Comparison of ENCODE assay signal across 8 cellular contexts in the genomic region with DNA sequence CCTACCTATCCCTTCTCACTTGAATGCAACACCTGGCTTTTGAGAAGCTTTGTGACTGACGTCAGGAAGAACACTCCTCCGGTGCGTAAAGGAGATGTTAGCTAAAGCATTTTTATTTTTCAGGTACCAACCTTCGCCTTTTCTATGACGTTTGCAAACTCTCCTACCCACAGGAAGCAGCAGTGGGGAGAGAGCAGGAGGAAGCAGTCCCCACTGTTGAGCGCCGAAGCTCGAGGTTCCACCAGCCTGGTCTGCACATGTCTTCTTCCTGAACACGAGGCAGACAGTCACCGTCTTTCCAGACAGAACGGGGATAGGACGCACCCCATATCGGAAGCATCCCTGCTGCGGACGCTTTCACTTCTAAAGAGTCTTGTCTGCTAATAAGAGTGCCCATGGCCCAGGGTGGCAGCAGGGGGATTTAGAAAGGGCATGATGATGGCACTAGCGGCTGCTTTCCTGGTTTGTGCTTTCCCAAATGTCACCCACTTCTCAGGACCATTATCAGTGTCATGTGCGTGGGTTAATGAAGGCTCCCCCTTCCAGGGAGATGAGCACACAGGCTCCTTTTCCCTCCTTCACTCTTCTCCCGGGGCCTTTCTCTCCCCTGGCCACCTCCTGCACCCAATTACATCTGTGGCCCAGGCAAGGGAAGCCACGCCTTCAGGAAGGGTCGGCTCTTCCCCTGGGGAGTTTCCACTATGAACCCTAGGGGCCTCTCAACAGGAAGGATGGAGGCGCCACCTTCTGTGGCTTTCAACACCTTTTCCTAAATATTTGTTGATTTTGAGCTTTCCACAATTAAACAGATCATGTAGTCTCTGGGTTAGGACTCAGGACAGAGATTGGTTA.
DNase-seq lines count a peak whose midpoint lies in the region; ATAC-seq and TF ChIP-seq lines count a peak whose summit lies in the region.
"Not testable (repeated sequence)": the region's sequence is repeated elsewhere in the genome, so short reads cannot be mapped to it uniquely, and the experiment has no call there.

No MANE protein-coding gene starts in this region.

- not testable (repeated sequence) for H3K4me3 ChIP-seq in BLaER1 treated with 17β-estradiol and CSF1 and Interleukin-3, amounts not matched to agents 10 nM and 100 nM; gastroesophageal sphincter; rectal smooth muscle tissue (ENCODE audit: low read length)

- H3K4me1 Mint-ChIP-seq in T-helper 1 cell treated with Interleukin-12 subunit alpha and Interleukin-12 subunit beta and Interleukin-4 antibody, amounts not matched to agents 30 μg/mL and 1 μg/mL, for 36 hours (ENCODE audit: low read depth): peaks cover 34% of the 10 kb centered on the region
- H3K4me1 Mint-ChIP-seq in activated T-cell treated with anti-CD3 and anti-CD28 coated beads, Interleukin-2, amount 50 U/mL, for 72 hours (ENCODE audit: low read depth): peaks cover 71% of the 10 kb centered on the region
- peaks cover 38% of the 10 kb centered on the region for H3K4me1 Mint-ChIP-seq in activated naive CD8-positive, alpha-beta T cell treated with anti-CD3 and anti-CD28 coated beads, Interleukin-2, amount 10 ng/mL, durations not matched to agents 7 days and 5 days

- TF ChIP-seq EP300 in gastroesophageal sphincter (IDR thresholded peaks at IDR 0.05): not testable (repeated sequence)

- not testable (repeated sequence) for H3K9ac ChIP-seq in BLaER1 treated with 17β-estradiol and CSF1 and Interleukin-3, amounts not matched to agents 10 nM and 100 nM; rectal smooth muscle tissue (ENCODE audit: low read length)

- not testable (repeated sequence) for H3K27me3 Mint-ChIP-seq in T-helper 1 cell treated with Interleukin-12 subunit alpha and Interleukin-12 subunit beta and Interleukin-4 antibody, amounts not matched to agents 30 μg/mL and 1 μg/mL, for 36 hours (ENCODE audit: low read depth); activated T-cell treated with anti-CD3 and anti-CD28 coated beads, Interleukin-2, amount 50 U/mL, for 72 hours (ENCODE audit: low read depth); activated naive CD8-positive, alpha-beta T cell treated with anti-CD3 and anti-CD28 coated beads, Interleukin-2, amount 10 ng/mL, durations not matched to agents 7 days and 5 days

- peak; percentile 21 for ATAC-seq in GM18868 (IDR thresholded peaks at IDR 0.05; ENCODE audit: unreplicated experiment)
- ATAC-seq in activated T-cell treated with anti-CD3 and anti-CD28 coated beads, Interleukin-2, amount 50 U/mL, for 72 hours (replicated peaks in 1 of 2); gastroesophageal sphincter: not testable (repeated sequence)
- ATAC-seq in activated naive CD8-positive, alpha-beta T cell treated with anti-CD3 and anti-CD28 coated beads, Interleukin-2, amount 10 ng/mL, durations not matched to agents 7 days and 5 days (ENCODE audit: low read depth): peak; percentile 31

- H3K27me3 ChIP-seq in BLaER1 treated with 17β-estradiol and CSF1 and Interleukin-3, amounts not matched to agents 10 nM and 100 nM; gastroesophageal sphincter; rectal smooth muscle tissue (ENCODE audit: control insufficient read depth, insufficient read depth, low read length): not testable (repeated sequence)

- not testable (repeated sequence) for H3K27ac ChIP-seq in BLaER1 treated with 17β-estradiol and CSF1 and Interleukin-3, amounts not matched to agents 10 nM and 100 nM
- H3K27ac ChIP-seq in gastroesophageal sphincter: peak overlapping the region in 3 of 4 donors; percentile 58 to 74 (median 59)
- peak overlapping the region; percentile 83 for H3K27ac ChIP-seq in rectal smooth muscle tissue (ENCODE audit: low read depth, low read length)

- 60 to 61% methylated on average over 5 to 7 of the region's 21 CpGs for WGBS in gastroesophageal sphincter (ENCODE audit: low coverage in 1 of 2), 2 donors

- not testable (repeated sequence) for H3K9me3 ChIP-seq in BLaER1 treated with 17β-estradiol and CSF1 and Interleukin-3, amounts not matched to agents 10 nM and 100 nM (replicated peaks in 1 of 11); gastroesophageal sphincter

- not testable (repeated sequence) for TF ChIP-seq POLR2A in gastroesophageal sphincter (IDR thresholded peaks at IDR 0.05)

- not testable (repeated sequence) for H4K20me1 ChIP-seq in BLaER1 treated with 17β-estradiol and CSF1 and Interleukin-3, amounts not matched to agents 10 nM and 100 nM

- DNase-seq in activated T-cell treated with anti-CD3 and anti-CD28 coated beads, Interleukin-2, amount 50 U/mL, for 72 hours: peak in 1 of 2 donors; percentile 20
- not testable (repeated sequence) for DNase-seq in activated naive CD8-positive, alpha-beta T cell treated with anti-CD3 and anti-CD28 coated beads, Interleukin-2, amount 10 ng/mL, durations not matched to agents 7 days and 5 days
- peak; percentile 23 for DNase-seq in ureter (ENCODE audit: low spot score)

- peaks cover 12 to 69% (median 46%) of the 10 kb centered on the region in 11 experiments for H3K36me3 ChIP-seq in BLaER1 treated with 17β-estradiol and CSF1 and Interleukin-3, amounts not matched to agents 10 nM and 100 nM
- H3K36me3 ChIP-seq in gastroesophageal sphincter (peaks cover 0 to 83% of the 10 kb centered on the region in 2 donors), rectal smooth muscle tissue (ENCODE audit: control insufficient read depth, insufficient read depth, low read length) (peaks cover 27% of the 10 kb centered on the region)

- peaks cover 24% of the 10 kb centered on the region for H3K36me3 Mint-ChIP-seq in T-helper 1 cell treated with Interleukin-12 subunit alpha and Interleukin-12 subunit beta and Interleukin-4 antibody, amounts not matched to agents 30 μg/mL and 1 μg/mL, for 36 hours (ENCODE audit: low read depth)
- H3K36me3 Mint-ChIP-seq in activated T-cell treated with anti-CD3 and anti-CD28 coated beads, Interleukin-2, amount 50 U/mL, for 72 hours (ENCODE audit: insufficient read depth in 2 of 2): not testable (repeated sequence)
- H3K36me3 Mint-ChIP-seq in activated naive CD8-positive, alpha-beta T cell treated with anti-CD3 and anti-CD28 coated beads, Interleukin-2, amount 10 ng/mL, durations not matched to agents 7 days and 5 days: peaks cover 30% of the 10 kb centered on the region

- TF ChIP-seq CTCF in gastroesophageal sphincter (IDR thresholded peaks at IDR 0.05): not testable (repeated sequence)

- not testable (repeated sequence) for H3K9me3 Mint-ChIP-seq in T-helper 1 cell treated with Interleukin-12 subunit alpha and Interleukin-12 subunit beta and Interleukin-4 antibody, amounts not matched to agents 30 μg/mL and 1 μg/mL, for 36 hours; activated T-cell treated with anti-CD3 and anti-CD28 coated beads, Interleukin-2, amount 50 U/mL, for 72 hours; activated naive CD8-positive, alpha-beta T cell treated with anti-CD3 and anti-CD28 coated beads, Interleukin-2, amount 10 ng/mL, durations not matched to agents 7 days and 5 days

- peaks cover 21 to 38% (median 33%) of the 10 kb centered on the region in 10 experiments for H3K4me1 ChIP-seq in BLaER1 treated with 17β-estradiol and CSF1 and Interleukin-3, amounts not matched to agents 10 nM and 100 nM
- H3K4me1 ChIP-seq in gastroesophageal sphincter: peaks cover 0 to 65% (median 13%) of the 10 kb centered on the region in 3 donors
- H3K4me1 ChIP-seq in rectal smooth muscle tissue (ENCODE audit: control insufficient read depth, insufficient read depth, low read length): peaks cover 29% of the 10 kb centered on the region

- H3K4me2 ChIP-seq in BLaER1 treated with 17β-estradiol and CSF1 and Interleukin-3, amounts not matched to agents 10 nM and 100 nM: peak overlapping the region in 9 of 11 experiments; percentile 19 to 56 (median 43); a peak in 16 of 22 replicates

- H3K27ac Mint-ChIP-seq in T-helper 1 cell treated with Interleukin-12 subunit alpha and Interleukin-12 subunit beta and Interleukin-4 antibody, amounts not matched to agents 30 μg/mL and 1 μg/mL, for 36 hours: peak overlapping the region; percentile 26
- peak overlapping the region; percentile 69 for H3K27ac Mint-ChIP-seq in activated T-cell treated with anti-CD3 and anti-CD28 coated beads, Interleukin-2, amount 50 U/mL, for 72 hours
- peak overlapping the region; percentile 70 for H3K27ac Mint-ChIP-seq in activated naive CD8-positive, alpha-beta T cell treated with anti-CD3 and anti-CD28 coated beads, Interleukin-2, amount 10 ng/mL, durations not matched to agents 7 days and 5 days

- POLR2A ChIA-PET in activated naive CD8-positive, alpha-beta T cell treated with anti-CD3 and anti-CD28 coated beads, Interleukin-2, amount 10 ng/mL, durations not matched to agents 7 days and 5 days (lab: Charles Lee): not testable (repeated sequence)

- H3K4me3 Mint-ChIP-seq in T-helper 1 cell treated with Interleukin-12 subunit alpha and Interleukin-12 subunit beta and Interleukin-4 antibody, amounts not matched to agents 30 μg/mL and 1 μg/mL, for 36 hours: not testable (repeated sequence)
- peak overlapping the region; percentile 58 to 63 for H3K4me3 Mint-ChIP-seq in activated T-cell treated with anti-CD3 and anti-CD28 coated beads, Interleukin-2, amount 50 U/mL, for 72 hours
- H3K4me3 Mint-ChIP-seq in activated naive CD8-positive, alpha-beta T cell treated with anti-CD3 and anti-CD28 coated beads, Interleukin-2, amount 10 ng/mL, durations not matched to agents 7 days and 5 days: peak overlapping the region; percentile 40
